Comparison of ENCODE assay signal across 8 cellular contexts in genomic region chr6:157273756-157274088, GRCh38. TPM values are rescaled to one million over a fixed set of nuclear protein-coding genes. Genes with fewer than 3 reads are reported as not detected.
DNase-seq lines count a peak whose midpoint lies in the region; ATAC-seq and TF ChIP-seq lines count a peak whose summit lies in the region.

No MANE protein-coding gene starts in this region.

- peak overlapping the region; percentile 92 for H3K4me2 ChIP-seq in GM23338

- H3K4me3 ChIP-seq in GM23338 (peak overlapping the region; percentile 73), coronary artery (peak overlapping the region; percentile 90)

- intact Hi-C loops in Calu3 (cut with micrococcal nuclease; ENCODE audit: unreplicated experiment), result loop anchor here (2.0 kb wide), 1 partner anchor 47 kb away; no protein-coding TSS in a partner anchor

- H3K79me2 ChIP-seq in GM23338 (replicated peaks; ENCODE audit: insufficient read depth), result no peaks in the 10 kb centered on the region

- no peaks in the 10 kb centered on the region for H3K36me3 ChIP-seq in GM23338 (ENCODE audit: insufficient read depth)

- DNase-seq in Calu3, result peak; percentile 8
- peak; percentile 43 for DNase-seq in GM23338 (ENCODE audit: low spot score)
- peak; percentile 15 for DNase-seq in NCI-H1417 treated with DMSO at 0.1 percent for 48 hours (lab: John Stamatoyannopoulos, UW)
- peak; percentile 48 for DNase-seq in activated CD4-positive, alpha-beta T cell treated with anti-CD3 and anti-CD28 coated beads, Interleukin-2, amount 10 ng/mL, durations not matched to agents 7 days and 5 days
- DNase-seq in coronary artery (ENCODE audit: low spot score), result no peak
- DNase-seq in naive thymus-derived CD8-positive, alpha-beta T cell, result peak; percentile 59 to 83 (median 68)
- DNase-seq in stimulated activated naive B cell treated with anti-CD40 and anti-IgM and Interleukin-4, amounts not matched to agents 10 μg/mL and 1 μg/mL and 100 μg/mL, for 72 hours, result peak; percentile 63

- no TSS peak for BruUV-seq in Calu3 (replicated peaks; lab: Mats Ljungman, UMichigan)

- H3K27ac ChIP-seq in GM23338 (ENCODE audit: low read depth) (no peak overlapping the region), coronary artery (peak overlapping the region; percentile 80 to 95)

- H3K9me2 ChIP-seq in GM23338 (ENCODE audit: insufficient read depth), result no peaks in the 10 kb centered on the region

- peak overlapping the region; percentile 83 for H3K4me3 Mint-ChIP-seq in Calu3 (ENCODE audit: low read depth, unreplicated experiment)
- H3K4me3 Mint-ChIP-seq in GM23338, result peak overlapping the region; percentile 71
- peak overlapping the region; percentile 76 for H3K4me3 Mint-ChIP-seq in activated CD4-positive, alpha-beta T cell treated with anti-CD3 and anti-CD28 coated beads, Interleukin-2, amount 10 ng/mL, durations not matched to agents 7 days and 5 days
- H3K4me3 Mint-ChIP-seq in naive thymus-derived CD8-positive, alpha-beta T cell, result peak overlapping the region; percentile 89 to 98 (median 95)
- H3K4me3 Mint-ChIP-seq in stimulated activated naive B cell treated with anti-CD40 and anti-IgM and Interleukin-4, amounts not matched to agents 10 μg/mL and 1 μg/mL and 100 μg/mL, for 72 hours, result peak overlapping the region; percentile 96 to 97

- H3K27me3 Mint-ChIP-seq in Calu3 (ENCODE audit: unreplicated experiment), result no peaks in the 10 kb centered on the region
- H3K27me3 Mint-ChIP-seq in GM23338 (ENCODE audit: insufficient read depth, low read depth, poor library complexity), result peaks cover 14% of the 10 kb centered on the region
- H3K27me3 Mint-ChIP-seq in activated CD4-positive, alpha-beta T cell treated with anti-CD3 and anti-CD28 coated beads, Interleukin-2, amount 10 ng/mL, durations not matched to agents 7 days and 5 days, result no peaks in the 10 kb centered on the region
- H3K27me3 Mint-ChIP-seq in naive thymus-derived CD8-positive, alpha-beta T cell, result no peaks in the 10 kb centered on the region
- H3K27me3 Mint-ChIP-seq in stimulated activated naive B cell treated with anti-CD40 and anti-IgM and Interleukin-4, amounts not matched to agents 10 μg/mL and 1 μg/mL and 100 μg/mL, for 72 hours, result no peaks in the 10 kb centered on the region

- peak overlapping the region; percentile 97 for H2AFZ ChIP-seq in GM23338

- H4K20me1 ChIP-seq in GM23338 (replicated peaks; ENCODE audit: insufficient read depth), result no peaks in the 10 kb centered on the region

- H3K9me3 Mint-ChIP-seq in Calu3 (ENCODE audit: low read depth, unreplicated experiment) (peaks cover 9% of the 10 kb centered on the region), GM23338 (peaks cover 9% of the 10 kb centered on the region)
- peaks cover 8% of the 10 kb centered on the region for H3K9me3 Mint-ChIP-seq in activated CD4-positive, alpha-beta T cell treated with anti-CD3 and anti-CD28 coated beads, Interleukin-2, amount 10 ng/mL, durations not matched to agents 7 days and 5 days
- H3K9me3 Mint-ChIP-seq in naive thymus-derived CD8-positive, alpha-beta T cell, result peaks cover 0 to 15% (median 0%) of the 10 kb centered on the region in 9 donors
- H3K9me3 Mint-ChIP-seq in stimulated activated naive B cell treated with anti-CD40 and anti-IgM and Interleukin-4, amounts not matched to agents 10 μg/mL and 1 μg/mL and 100 μg/mL, for 72 hours, result peaks cover 8 to 10% of the 10 kb centered on the region in 2 donors

- no peak overlapping the region for H3K27ac Mint-ChIP-seq in Calu3 (ENCODE audit: unreplicated experiment)
- H3K27ac Mint-ChIP-seq in GM23338, result no peak overlapping the region
- peak overlapping the region; percentile 93 for H3K27ac Mint-ChIP-seq in activated CD4-positive, alpha-beta T cell treated with anti-CD3 and anti-CD28 coated beads, Interleukin-2, amount 10 ng/mL, durations not matched to agents 7 days and 5 days
- H3K27ac Mint-ChIP-seq in naive thymus-derived CD8-positive, alpha-beta T cell, result peak overlapping the region; percentile 90 to 98 (median 96)
- peak overlapping the region; percentile 97 for H3K27ac Mint-ChIP-seq in stimulated activated naive B cell treated with anti-CD40 and anti-IgM and Interleukin-4, amounts not matched to agents 10 μg/mL and 1 μg/mL and 100 μg/mL, for 72 hours

- 0 out of 2 replicates have a peak, but pooled peaks cover 3% of the 10 kb centered on the region for H3F3A ChIP-seq in GM23338 (replicated peaks; ENCODE audit: low read depth)

- POLR2A ChIA-PET in activated CD4-positive, alpha-beta T cell treated with anti-CD3 and anti-CD28 coated beads, Interleukin-2, amount 10 ng/mL, durations not matched to agents 7 days and 5 days (lab: Charles Lee), result no interaction called here
- POLR2A ChIA-PET in naive thymus-derived CD8-positive, alpha-beta T cell (lab: Charles Lee), result interaction anchor here (0.5 to 2.0 kb wide), 6 partner anchors 38 to 880 kb away, joined by 3 to 7 read pairs (median 4); no protein-coding TSS in a partner anchor

- no peaks in the 10 kb centered on the region for H3K4me1 Mint-ChIP-seq in Calu3 (ENCODE audit: low read depth, unreplicated experiment)
- H3K4me1 Mint-ChIP-seq in GM23338, result peaks cover 22% of the 10 kb centered on the region
- H3K4me1 Mint-ChIP-seq in activated CD4-positive, alpha-beta T cell treated with anti-CD3 and anti-CD28 coated beads, Interleukin-2, amount 10 ng/mL, durations not matched to agents 7 days and 5 days, result peaks cover 8% of the 10 kb centered on the region
- H3K4me1 Mint-ChIP-seq in naive thymus-derived CD8-positive, alpha-beta T cell, result peaks cover 6 to 15% (median 11%) of the 10 kb centered on the region in 4 donors
- peaks cover 1 to 12% of the 10 kb centered on the region in 2 donors for H3K4me1 Mint-ChIP-seq in stimulated activated naive B cell treated with anti-CD40 and anti-IgM and Interleukin-4, amounts not matched to agents 10 μg/mL and 1 μg/mL and 100 μg/mL, for 72 hours

- ATAC-seq in GM23338 (peak; percentile 61), GM18873 (IDR thresholded peaks at IDR 0.05; ENCODE audit: low FRiP score, unreplicated experiment) (no peak)
- peak; percentile 55 to 61 for ATAC-seq in naive thymus-derived CD8-positive, alpha-beta T cell
- ATAC-seq in stimulated activated naive B cell treated with anti-CD40 and anti-IgM and Interleukin-4, amounts not matched to agents 10 μg/mL and 1 μg/mL and 100 μg/mL, for 72 hours (replicated peaks), result peak; percentile 59 to 65

- H3K27me3 ChIP-seq in GM23338 (ENCODE audit: insufficient read depth), result peaks cover 21% of the 10 kb centered on the region

- peaks cover 11% of the 10 kb centered on the region; the same call in 1 of the 2 replicates for H3K4me1 ChIP-seq in GM23338 (ENCODE audit: insufficient read depth)

- CTCF ChIA-PET in Calu3 (lab: Charles Lee), result interaction anchor here (0.5 to 1.6 kb wide), 2 partner anchors 90 to 685 kb away, joined by 3 to 4 read pairs; no protein-coding TSS in a partner anchor
- CTCF ChIA-PET in activated CD4-positive, alpha-beta T cell treated with anti-CD3 and anti-CD28 coated beads, Interleukin-2, amount 10 ng/mL, durations not matched to agents 7 days and 5 days (lab: Charles Lee), result interaction anchor here (0.8 to 2.6 kb wide), 5 partner anchors 9 to 51 kb away, joined by 4 to 15 read pairs (median 5); no protein-coding TSS in a partner anchor

- H3K36me3 Mint-ChIP-seq in Calu3 (ENCODE audit: insufficient read depth, unreplicated experiment) (peaks cover 12% of the 10 kb centered on the region), GM23338 (ENCODE audit: low read depth) (peaks cover 6% of the 10 kb centered on the region; the same call in 1 of the 3 replicates)
- no peaks in the 10 kb centered on the region for H3K36me3 Mint-ChIP-seq in activated CD4-positive, alpha-beta T cell treated with anti-CD3 and anti-CD28 coated beads, Interleukin-2, amount 10 ng/mL, durations not matched to agents 7 days and 5 days (ENCODE audit: low read depth)
- H3K36me3 Mint-ChIP-seq in naive thymus-derived CD8-positive, alpha-beta T cell, result no peaks in the 10 kb centered on the region
- H3K36me3 Mint-ChIP-seq in stimulated activated naive B cell treated with anti-CD40 and anti-IgM and Interleukin-4, amounts not matched to agents 10 μg/mL and 1 μg/mL and 100 μg/mL, for 72 hours, result no peaks in the 10 kb centered on the region

- no peak for TF ChIP-seq CTCF in Calu3 (IDR thresholded peaks at IDR 0.05; ENCODE audit: unreplicated experiment)
- TF ChIP-seq CTCF in GM23338 (conservative IDR thresholded peaks at IDR 0.05; ENCODE audit: low read depth in 2 of 2), result no peak
- no peak for TF ChIP-seq CTCF in coronary artery (IDR thresholded peaks at IDR 0.05)

TF ChIP-seq in GM23338, 12 proteins besides CTCF, POLR2A, EP300 and RAD21:
- TF ChIP-seq STAT1 (IDR thresholded peaks at IDR 0.05; ENCODE audit: unreplicated experiment) (no peak), POLR2AphosphoS5 (IDR thresholded peaks at IDR 0.05; ENCODE audit: low read depth) (0 out of 2 replicates have a peak, but pooled peaks have one; percentile 24)

RNA-seq across cellular contexts. Expression of gene TMEM242, which starts 49.6 kb away (rescaled TPM):
- total RNA-seq in Calu3 (2022), result 7.9 and 9.9 TPM in 2 replicates
- total RNA-seq in GM23338 (2014; rRNA removed; shearing (Covaris generic)), result 3.7 and 5.7 TPM in 2 replicates
- 9.7 and 10.7 TPM in 2 replicates for polyA plus RNA-seq in GM23338 (2016; fragmentation: Nextera tagmentation; extraction: Ambion mirVana)
- 1 to 10 TPM; 7.9 to 9.0 TPM for total RNA-seq in activated CD4-positive, alpha-beta T cell treated with anti-CD3 and anti-CD28 coated beads, Interleukin-2, amount 10 ng/mL, durations not matched to agents 7 days and 5 days
- 10 to 100 TPM; 13.0 to 14.4 TPM for total RNA-seq in naive thymus-derived CD8-positive, alpha-beta T cell
- 10 to 100 TPM in 2 of 3 donors, 1 to 10 TPM in 1; 9.5 to 14.3 (median 10.8) TPM for polyA plus RNA-seq in naive thymus-derived CD8-positive, alpha-beta T cell

Comparison
In these comparisons a context has a peak if more than half of its experiments do, and no peak if none do; other contexts are left out.
1. H3K27ac Mint-ChIP-seq: peak in activated CD4-positive, alpha-beta T cell treated with anti-CD3 and anti-CD28 coated beads, Interleukin-2, amount 10 ng/mL, durations not matched to agents 7 days and 5 days (single experiment), naive thymus-derived CD8-positive, alpha-beta T cell (10 of 10) and stimulated activated naive B cell treated with anti-CD40 and anti-IgM and Interleukin-4, amounts not matched to agents 10 μg/mL and 1 μg/mL and 100 μg/mL, for 72 hours (single experiment); none in Calu3 (single experiment) and GM23338 (single experiment).
2. Peak in every context shown above with its lines, with median percentiles within 50 percentile points of each other: H3K4me3 Mint-ChIP-seq.